Comparison of ENCODE assay signal across 11 cellular contexts in the genomic region with DNA sequence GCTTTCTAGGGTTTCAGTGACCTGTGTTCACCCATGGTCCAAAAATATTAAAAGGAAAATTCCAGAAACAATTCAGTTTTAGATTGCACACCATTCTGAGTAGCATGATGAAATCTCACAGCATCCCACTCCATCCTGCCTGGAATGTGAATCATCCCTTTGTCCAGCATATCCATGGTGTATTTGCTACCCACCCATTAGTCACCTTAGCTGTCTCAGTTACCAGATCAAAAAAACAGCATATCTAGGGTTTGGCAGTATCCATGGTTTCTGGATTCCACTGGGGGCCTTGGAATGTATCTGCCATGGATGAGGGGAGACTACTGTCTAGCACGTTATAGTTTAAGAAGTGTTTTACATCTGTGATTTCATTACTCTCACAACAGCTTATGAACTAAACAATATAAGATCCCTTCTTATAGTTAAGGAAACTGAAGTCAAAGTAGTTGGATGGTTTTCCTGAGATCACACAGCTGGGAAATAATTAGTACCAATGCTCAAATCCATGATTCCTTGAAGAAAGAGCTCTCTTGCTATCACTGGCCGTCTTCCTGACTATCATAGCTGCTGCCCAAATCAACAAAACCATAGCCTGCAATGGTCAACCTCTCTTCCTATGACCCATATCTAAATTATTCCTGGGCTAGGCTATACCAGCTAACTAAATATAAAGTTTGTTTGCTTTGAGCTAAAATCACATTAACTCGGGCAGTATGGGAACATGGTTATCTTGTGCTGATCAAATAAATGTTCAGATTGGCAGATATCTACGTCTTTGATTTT.
A peak's percentile ranks its signal among the peaks of the same experiment; 100 is the strongest.
DNase-seq lines count a peak whose midpoint lies in the region; ATAC-seq, FAIRE-seq and TF ChIP-seq lines count a peak whose summit lies in the region.
"Had no signal": no experiment of that assay in that cellular context is flagged by ENCODE, and none has a peak within 500 bp of the region (broad histone marks: within the 10 kb centered on the region; RNA-seq: fewer than 3 reads in every experiment).

No MANE protein-coding gene starts in this region.

- peak; percentile 86 for FAIRE-seq in endothelial cell of umbilical vein (lab: Jason Lieb, UNC)

- POLR2A ChIA-PET in endothelial cell of umbilical vein (lab: Charles Lee): interaction anchor here (0.8 to 0.9 kb wide), 2 partner anchors 50 to 69 kb away, joined by 3 to 6 read pairs; no protein-coding TSS in a partner anchor
- POLR2A ChIA-PET in activated CD4-positive, alpha-beta memory T cell treated with anti-CD3 and anti-CD28 coated beads, Interleukin-2, amount 10 ng/mL, durations not matched to agents 7 days and 5 days (lab: Charles Lee): interaction anchor here (1.4 to 5.2 kb wide), 2 partner anchors 9 to 37 kb away, joined by 3 to 61 read pairs; no protein-coding TSS in a partner anchor

- CTCF ChIA-PET in endothelial cell of umbilical vein (lab: Charles Lee): interaction anchor here (0.9 to 4.9 kb wide), 11 partner anchors 8 to 185 kb away, joined by 3 to 37 read pairs (median 6); no protein-coding TSS in a partner anchor
- CTCF ChIA-PET in activated CD4-positive, alpha-beta memory T cell treated with anti-CD3 and anti-CD28 coated beads, Interleukin-2, amount 10 ng/mL, durations not matched to agents 7 days and 5 days (lab: Charles Lee): interaction anchor here (5.0 to 8.7 kb wide), 2 partner anchors 9 to 187 kb away, joined by 65 to 97 read pairs; no protein-coding TSS in a partner anchor

- TF ChIP-seq POLR2A in endothelial cell of umbilical vein (IDR thresholded peaks at IDR 0.05; ENCODE audit: low read depth, low read length): no peak

- ATAC-seq in GM19324 (IDR thresholded peaks at IDR 0.05; ENCODE audit: low FRiP score, unreplicated experiment): no peak
- ATAC-seq: Panc1 had no signal

- H3K9ac ChIP-seq in endothelial cell of umbilical vein (replicated peaks; ENCODE audit: extremely low read depth, insufficient read depth, low read length): peak overlapping the region; percentile 36

- H3K27ac Mint-ChIP-seq in osteocyte (ENCODE audit: unreplicated experiment): peak overlapping the region; percentile 51
- H3K27ac Mint-ChIP-seq in activated CD4-positive, alpha-beta memory T cell treated with anti-CD3 and anti-CD28 coated beads, Interleukin-2, amount 10 ng/mL, durations not matched to agents 7 days and 5 days: no peak overlapping the region

- peaks cover 17 to 29% of the 10 kb centered on the region in 2 experiments for H3K36me3 ChIP-seq in endothelial cell of umbilical vein (ENCODE audit: control insufficient read depth in 2 of 2, extremely low read depth in 1 of 2, insufficient read depth in 2 of 2, low read length in 2 of 2)

- intact Hi-C loops in endothelial cell of umbilical vein (cut with micrococcal nuclease): loop anchor here (1.0 to 2.0 kb wide), 8 partner anchors 9 to 147 kb away; partner anchors contain the start of gene MICAL2

- H3K27me3 ChIP-seq in endothelial cell of umbilical vein (ENCODE audit: control insufficient read depth in 2 of 2, insufficient read depth in 2 of 2, low read length in 2 of 2): no peaks in the 10 kb centered on the region

- no peak overlapping the region for H3K4me3 ChIP-seq in endothelial cell of umbilical vein (replicated peaks in 1 of 3; ENCODE audit: insufficient read depth in 1 of 3, low read depth in 1 of 3, low read length in 3 of 3)

- H3K79me2 ChIP-seq in endothelial cell of umbilical vein (ENCODE audit: control insufficient read depth, insufficient read depth, low read length): no peaks in the 10 kb centered on the region

- H3K4me2 ChIP-seq in endothelial cell of umbilical vein (ENCODE audit: insufficient read depth, low read length): peak overlapping the region; percentile 3

- H2AFZ ChIP-seq in endothelial cell of umbilical vein (ENCODE audit: low read depth, low read length): no peak overlapping the region

- H3K9me1 ChIP-seq in endothelial cell of umbilical vein (replicated peaks; ENCODE audit: control insufficient read depth, extremely low read depth, insufficient read depth, low read length): no peaks in the 10 kb centered on the region

- DNase-seq in AG20443 (ENCODE audit: low spot score) (peak; percentile 76), RKO (ENCODE audit: low spot score) (peak; percentile 84), endothelial cell of umbilical vein (ENCODE audit: low read depth, low spot score) (peak; percentile 79), osteocyte (ENCODE audit: extremely low spot score, unreplicated experiment) (no peak), NCI-H524 treated with DMSO at 0.1 percent for 48 hours (lab: John Stamatoyannopoulos, UW) (no peak)
- no peak for DNase-seq in activated CD4-positive, alpha-beta memory T cell treated with anti-CD3 and anti-CD28 coated beads, Interleukin-2, amount 10 ng/mL, durations not matched to agents 7 days and 5 days
- DNase-seq in stimulated activated CD4-positive, alpha-beta T cell treated with anti-CD3 and anti-CD28 coated beads, Interleukin-12 subunit alpha, Interleukin-12 subunit beta, amount 100 ng/mL, for 4 hours: no peak
- DNase-seq: effector memory CD4-positive, alpha-beta T cell; stimulated activated CD4-positive, alpha-beta T cell treated with anti-CD3 and anti-CD28 coated beads, Interleukin-4, amount 100 ng/mL, for 4 hours had no signal

- peak overlapping the region; percentile 88 for H3K27ac ChIP-seq in endothelial cell of umbilical vein (ENCODE audit: insufficient read depth, low read depth, low read length)

- peaks cover 2% of the 10 kb centered on the region for H3K36me3 Mint-ChIP-seq in osteocyte (ENCODE audit: unreplicated experiment)
- H3K36me3 Mint-ChIP-seq in activated CD4-positive, alpha-beta memory T cell treated with anti-CD3 and anti-CD28 coated beads, Interleukin-2, amount 10 ng/mL, durations not matched to agents 7 days and 5 days (ENCODE audit: low read depth): peaks cover 80% of the 10 kb centered on the region

- H3K9me3 Mint-ChIP-seq in osteocyte (ENCODE audit: unreplicated experiment): no peaks in the 10 kb centered on the region
- no peaks in the 10 kb centered on the region for H3K9me3 Mint-ChIP-seq in activated CD4-positive, alpha-beta memory T cell treated with anti-CD3 and anti-CD28 coated beads, Interleukin-2, amount 10 ng/mL, durations not matched to agents 7 days and 5 days

- TF ChIP-seq CTCF in endothelial cell of umbilical vein (IDR thresholded peaks at IDR 0.05; ENCODE audit: extremely low read depth in 1 of 2, insufficient read depth in 1 of 2, low read depth in 1 of 2, low read length in 2 of 2) (no peak), osteocyte (IDR thresholded peaks at IDR 0.05) (no peak)

- peaks cover 31% of the 10 kb centered on the region for H3K4me1 ChIP-seq in endothelial cell of umbilical vein (ENCODE audit: control insufficient read depth, extremely low read depth, insufficient read depth, low read length)

- peaks cover 33% of the 10 kb centered on the region for H3K4me1 Mint-ChIP-seq in osteocyte (ENCODE audit: unreplicated experiment)
- peaks cover 41% of the 10 kb centered on the region for H3K4me1 Mint-ChIP-seq in activated CD4-positive, alpha-beta memory T cell treated with anti-CD3 and anti-CD28 coated beads, Interleukin-2, amount 10 ng/mL, durations not matched to agents 7 days and 5 days

- dilution Hi-C loops in endothelial cell of umbilical vein (cut with MboI; ENCODE audit: extremely low pct_ligation_motif_present, low sequenced_read_pairs): no loop called here

- TSS peak; percentile 71 for BruUV-seq in endothelial cell of umbilical vein (replicated peaks; lab: Mats Ljungman, UMichigan)

- no peak overlapping the region for H3K4me3 Mint-ChIP-seq in osteocyte (ENCODE audit: unreplicated experiment)
- H3K4me3 Mint-ChIP-seq in activated CD4-positive, alpha-beta memory T cell treated with anti-CD3 and anti-CD28 coated beads, Interleukin-2, amount 10 ng/mL, durations not matched to agents 7 days and 5 days: no peak overlapping the region

- H3K9me3 ChIP-seq in endothelial cell of umbilical vein (replicated peaks; ENCODE audit: control insufficient read depth, insufficient read depth, low read length): no peaks in the 10 kb centered on the region

- no peaks in the 10 kb centered on the region for H4K20me1 ChIP-seq in endothelial cell of umbilical vein (replicated peaks; ENCODE audit: control insufficient read depth, extremely low read depth, insufficient read depth, low read length)

- no peaks in the 10 kb centered on the region for H3K27me3 Mint-ChIP-seq in osteocyte (ENCODE audit: unreplicated experiment)
- no peaks in the 10 kb centered on the region for H3K27me3 Mint-ChIP-seq in activated CD4-positive, alpha-beta memory T cell treated with anti-CD3 and anti-CD28 coated beads, Interleukin-2, amount 10 ng/mL, durations not matched to agents 7 days and 5 days

TF ChIP-seq in endothelial cell of umbilical vein, 7 proteins besides CTCF, POLR2A, EP300 and RAD21:
- TF ChIP-seq POLR2AphosphoS5 (IDR thresholded peaks at IDR 0.05; ENCODE audit: insufficient read depth, low read depth, low read length) (peak; percentile 61), MAX (IDR thresholded peaks at IDR 0.05; ENCODE audit: insufficient read depth, insufficient read length) (no peak), JUN (IDR thresholded peaks at IDR 0.05; ENCODE audit: borderline replicate concordance, insufficient read depth, insufficient read length, low read depth) (peak; percentile 79), MYC (IDR thresholded peaks at IDR 0.05; ENCODE audit: low read depth, low read length) (no peak), EZH2 (IDR thresholded peaks at IDR 0.05; ENCODE audit: borderline replicate concordance, low read depth, low read length, severe bottlenecking) (no peak), FOS (IDR thresholded peaks at IDR 0.05; ENCODE audit: borderline replicate concordance, insufficient read depth, low read length) (peak; percentile 84), GATA2 (IDR thresholded peaks at IDR 0.05; ENCODE audit: insufficient read depth, insufficient read length, low read depth, low read length) (peak; percentile 92)

Comparison
In these comparisons a context has a peak if more than half of its experiments do, and no peak if none do; other contexts are left out.
1. DNase-seq: peak in AG20443 (single experiment), RKO (single experiment) and endothelial cell of umbilical vein (single experiment); none in osteocyte (single experiment), activated CD4-positive, alpha-beta memory T cell treated with anti-CD3 and anti-CD28 coated beads, Interleukin-2, amount 10 ng/mL, durations not matched to agents 7 days and 5 days (single experiment), stimulated activated CD4-positive, alpha-beta T cell treated with anti-CD3 and anti-CD28 coated beads, Interleukin-12 subunit alpha, Interleukin-12 subunit beta, amount 100 ng/mL, for 4 hours (single experiment) and NCI-H524 treated with DMSO at 0.1 percent for 48 hours (single experiment).